17 cellular contexts compared by ENCODE assay signal in the genomic region with DNA sequence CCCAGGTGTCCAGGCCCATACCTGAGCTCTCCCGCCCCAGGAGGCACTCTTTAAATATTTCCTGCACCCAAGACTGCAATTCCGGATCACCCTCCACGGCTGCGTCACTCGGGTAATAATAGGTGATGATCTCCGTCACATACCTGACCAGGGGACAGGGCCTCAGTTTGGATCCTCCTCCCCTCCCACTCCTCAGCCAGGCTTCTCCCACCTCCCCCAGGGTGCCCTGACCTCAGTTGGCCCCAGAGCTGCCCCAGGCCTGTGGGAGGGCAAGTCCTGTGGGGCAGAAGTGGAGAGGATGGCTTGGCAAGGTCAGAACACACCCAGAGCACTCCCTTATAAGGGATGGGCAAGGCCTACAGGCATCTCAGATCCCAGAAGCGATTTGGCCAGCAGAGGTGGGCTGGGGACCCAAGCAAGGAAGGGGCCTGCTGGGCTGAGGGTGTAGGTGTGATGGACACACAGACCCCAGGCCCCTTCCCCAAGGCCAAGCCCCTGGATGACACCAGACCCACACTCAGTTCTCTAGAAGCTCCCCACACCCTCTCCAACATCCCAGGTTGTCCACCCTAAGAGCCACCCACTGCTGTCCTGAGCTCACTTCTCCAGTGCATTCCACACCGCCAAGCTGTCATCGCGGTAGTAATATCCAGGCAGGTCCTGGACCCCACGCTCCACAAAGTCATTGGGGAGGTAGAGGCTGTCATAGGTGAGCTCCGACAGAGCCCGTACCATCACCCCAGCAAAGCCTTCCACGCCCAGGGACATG. TPM values are rescaled to one million over a fixed set of nuclear protein-coding genes. Genes with fewer than 3 reads are reported as not detected.
DNase-seq lines count a peak whose midpoint lies in the region; ATAC-seq and TF ChIP-seq lines count a peak whose summit lies in the region.
"Had no signal": no experiment of that assay in that cellular context is flagged by ENCODE, and none has a peak within 500 bp of the region (broad histone marks: within the 10 kb centered on the region; RNA-seq: fewer than 3 reads in every experiment).

No MANE protein-coding gene starts in this region.

- H3K27ac ChIP-seq in spleen, result no peak overlapping the region
- H3K27ac ChIP-seq in RWPE1, result no peak overlapping the region
- no peak overlapping the region for H3K27ac ChIP-seq in PC-3 (ENCODE audit: low read length)
- H3K27ac ChIP-seq: BLaER1, HL-60 had no signal

- no peaks in the 10 kb centered on the region for H3K9me3 ChIP-seq in spleen
- H3K9me3 ChIP-seq in PC-3 (ENCODE audit: low read length), result no peaks in the 10 kb centered on the region
- H3K9me3 ChIP-seq: BLaER1, Caco-2 had no signal

- H3K4me3 Mint-ChIP-seq in natural killer cell (peak overlapping the region; percentile 21), memory B cell (no peak overlapping the region)
- H3K4me3 Mint-ChIP-seq in natural killer cell treated with Interleukin-12 subunit alpha and Interleukin-12 subunit beta and Interleukin-15 and Interleukin-18, amount 100 ng/mL, for 72 hours, result no peak overlapping the region

- no peaks in the 10 kb centered on the region for H4K20me1 ChIP-seq in PC-3 (ENCODE audit: low read length)

- H3K27me3 ChIP-seq in spleen (replicated peaks in 1 of 7) (peaks cover 0 to 100% (median 63%) of the 10 kb centered on the region in 7 donors), PC-3 (ENCODE audit: low read length) (peaks cover 30% of the 10 kb centered on the region)

- H3K4me3 ChIP-seq in spleen (no peak overlapping the region), PC-3 (ENCODE audit: low read length) (no peak overlapping the region)
- H3K4me3 ChIP-seq: BLaER1 had no signal

- H3K9me3 Mint-ChIP-seq in natural killer cell, result no peaks in the 10 kb centered on the region
- no peaks in the 10 kb centered on the region for H3K9me3 Mint-ChIP-seq in natural killer cell treated with Interleukin-12 subunit alpha and Interleukin-12 subunit beta and Interleukin-15 and Interleukin-18, amount 100 ng/mL, for 72 hours
- no peaks in the 10 kb centered on the region for H3K9me3 Mint-ChIP-seq in memory B cell

- H3K36me3 ChIP-seq in spleen (no peaks in the 10 kb centered on the region), PC-3 (ENCODE audit: low read depth, low read length) (no peaks in the 10 kb centered on the region)
- H3K36me3 ChIP-seq: BLaER1 had no signal

- CTCF ChIA-PET in RWPE1 (lab: Yijun Ruan, JAX), result interaction anchor here (0.8 to 2.8 kb wide), 3 partner anchors 35 to 162 kb away, joined by 4 to 48 read pairs (median 16); a partner anchor contains a TSS
- CTCF ChIA-PET in PC-3 (lab: Charles Lee), result no interaction called here

- ATAC-seq in natural killer cell, result no peak
- ATAC-seq in natural killer cell treated with Interleukin-12 subunit alpha and Interleukin-12 subunit beta and Interleukin-15 and Interleukin-18, amount 100 ng/mL, for 72 hours, result no peak
- no peak for ATAC-seq in memory B cell (ENCODE audit: low read depth)
- ATAC-seq in PC-3, result no peak

- H3F3A ChIP-seq in PC-3 (ENCODE audit: low read length, unreplicated experiment), result no peaks in the 10 kb centered on the region

- DNase-seq in natural killer cell (no peak), memory B cell (ENCODE audit: low spot score in 2 of 2) (no peak), spleen (peak; percentile 58), RPMI8226 (no peak), RWPE1 (ENCODE audit: low spot score) (no peak), PC-3 (no peak)
- no peak for DNase-seq in natural killer cell treated with Interleukin-12 subunit alpha and Interleukin-12 subunit beta and Interleukin-15 and Interleukin-18, amount 100 ng/mL, for 72 hours (ENCODE audit: low spot score)
- DNase-seq: 8988T, AML-193, Caco-2, DND-41, GDM1, HCEC 1CT had no signal

- 87 to 93% (median 91%) methylated on average over 10 to 14 of the region's 14 CpGs for WGBS in spleen, 5 donors

- H3K4me1 Mint-ChIP-seq in natural killer cell (peaks cover 16 to 45% of the 10 kb centered on the region in 2 donors), memory B cell (peaks cover 25% of the 10 kb centered on the region)
- peaks cover 33 to 34% of the 10 kb centered on the region in 2 donors for H3K4me1 Mint-ChIP-seq in natural killer cell treated with Interleukin-12 subunit alpha and Interleukin-12 subunit beta and Interleukin-15 and Interleukin-18, amount 100 ng/mL, for 72 hours (ENCODE audit: low read depth in 2 of 2)

- no TSS peak for BruUV-seq in PC-3 (replicated peaks; lab: Mats Ljungman, UMichigan)

- intact Hi-C loops in natural killer cell (cut with micrococcal nuclease) (no loop called here), spleen (cut with DNase I; ENCODE audit: low total_unique reads) (loop anchor here (10.0 kb wide), 1 partner anchor 229 kb away; no protein-coding TSS in a partner anchor), PC-3 (cut with micrococcal nuclease) (no loop called here)

- H3K27ac Mint-ChIP-seq in natural killer cell (peak overlapping the region in 1 of 2 donors; percentile 93), memory B cell (peak overlapping the region; percentile 61)
- no peak overlapping the region for H3K27ac Mint-ChIP-seq in natural killer cell treated with Interleukin-12 subunit alpha and Interleukin-12 subunit beta and Interleukin-15 and Interleukin-18, amount 100 ng/mL, for 72 hours

- POLR2A ChIA-PET in RWPE1 (lab: Yijun Ruan, JAX; ENCODE audit: low non-redundant PET) (no interaction called here), PC-3 (lab: Charles Lee; ENCODE audit: unreplicated experiment) (no interaction called here)

- H3K79me2 ChIP-seq in PC-3 (ENCODE audit: low read length), result no peaks in the 10 kb centered on the region

- no peak for TF ChIP-seq POLR2A in spleen (IDR thresholded peaks at IDR 0.05)

- no peak for TF ChIP-seq CTCF in natural killer cell (IDR thresholded peaks at IDR 0.05)
- TF ChIP-seq CTCF in spleen (IDR thresholded peaks at IDR 0.05 in 8 of 11, conservative IDR thresholded peaks at IDR 0.05 in 3 of 11), result peak in 1 of 11 experiments; percentile 7
- TF ChIP-seq CTCF in RWPE1 (conservative IDR thresholded peaks at IDR 0.05; ENCODE audit: low read depth), result no peak
- TF ChIP-seq CTCF in PC-3 (conservative IDR thresholded peaks at IDR 0.05; ENCODE audit: low read depth, low read length), result no peak

- H3K4me1 ChIP-seq in spleen, result peaks cover 13 to 44% (median 41%) of the 10 kb centered on the region in 6 donors
- peaks cover 10% of the 10 kb centered on the region; the same call in 1 of the 2 replicates for H3K4me1 ChIP-seq in PC-3 (ENCODE audit: insufficient read depth, low read length)
- H3K4me1 ChIP-seq: Caco-2 had no signal

- H3K36me3 Mint-ChIP-seq in natural killer cell (no peaks in the 10 kb centered on the region), memory B cell (no peaks in the 10 kb centered on the region)
- H3K36me3 Mint-ChIP-seq in natural killer cell treated with Interleukin-12 subunit alpha and Interleukin-12 subunit beta and Interleukin-15 and Interleukin-18, amount 100 ng/mL, for 72 hours, result no peaks in the 10 kb centered on the region

- H3K9ac ChIP-seq in PC-3 (ENCODE audit: low read length), result no peak overlapping the region
- H3K9ac ChIP-seq: BLaER1 had no signal

- no peak overlapping the region for H2AFZ ChIP-seq in PC-3 (ENCODE audit: low read length)

- H3K4me2 ChIP-seq in PC-3 (ENCODE audit: low read length), result no peak overlapping the region
- H3K4me2 ChIP-seq: BLaER1 had no signal

- H3K9me2 ChIP-seq in PC-3 (replicated peaks; ENCODE audit: low read length), result no peaks in the 10 kb centered on the region

- H3K27me3 Mint-ChIP-seq in natural killer cell (ENCODE audit: low read depth in 2 of 2) (peaks cover 40 to 47% of the 10 kb centered on the region in 2 donors), memory B cell (peaks cover 32% of the 10 kb centered on the region)
- peaks cover 25 to 31% of the 10 kb centered on the region in 2 donors for H3K27me3 Mint-ChIP-seq in natural killer cell treated with Interleukin-12 subunit alpha and Interleukin-12 subunit beta and Interleukin-15 and Interleukin-18, amount 100 ng/mL, for 72 hours

RNA-seq across cellular contexts. Expression of a gene that starts 11.8 kb away (rescaled TPM):
- total RNA-seq in natural killer cell, result under 1 TPM; 0.29 to 0.58 (median 0.56) TPM
- under 1 TPM in 1 of 2 donors, not detected in 1; 0.62 TPM for total RNA-seq in natural killer cell treated with Interleukin-12 subunit alpha and Interleukin-12 subunit beta and Interleukin-15 and Interleukin-18, amount 100 ng/mL, for 72 hours
- 1 to 10 TPM in 2 of 7 donors, under 1 TPM in 1, not detected in 4; 0.47 to 1.3 (median 1.0) TPM for total RNA-seq in spleen
- polyA plus RNA-seq in spleen, result under 1 TPM; 0.80 to 0.89 (median 0.83) TPM
- 0.55 and 1.2 TPM in 2 replicates for total RNA-seq in PC-3 (2014; rRNA removed)
- total RNA-seq: H4 had no signal
- polyA plus RNA-seq: CD8-positive, alpha-beta memory T cell had no signal

RNA-seq across cellular contexts. Expression of a gene that starts 36.9 kb away (rescaled TPM):
- total RNA-seq in natural killer cell (not detected), spleen (1 to 10 TPM in 5 of 7 donors, under 1 TPM in 2; 0.13 to 6.2 (median 2.8) TPM), PC-3 (2014; rRNA removed) (not detected in 2 replicates)
- not detected for total RNA-seq in natural killer cell treated with Interleukin-12 subunit alpha and Interleukin-12 subunit beta and Interleukin-15 and Interleukin-18, amount 100 ng/mL, for 72 hours
- 1 to 10 TPM; 1.0 to 7.8 (median 2.7) TPM for polyA plus RNA-seq in spleen
- total RNA-seq: Caco-2; CD8-positive, alpha-beta memory T cell; H4 had no signal
- polyA plus RNA-seq: CD8-positive, alpha-beta memory T cell had no signal

RNA-seq across cellular contexts. Expression of a gene that starts 42.6 kb away (rescaled TPM):
- total RNA-seq in natural killer cell (not detected), spleen (not detected), PC-3 (2014; rRNA removed) (1.4 and 3.6 TPM in 2 replicates)
- total RNA-seq in natural killer cell treated with Interleukin-12 subunit alpha and Interleukin-12 subunit beta and Interleukin-15 and Interleukin-18, amount 100 ng/mL, for 72 hours, result not detected
- under 1 TPM in 1 of 3 donors, not detected in 2; 0.03 TPM for polyA plus RNA-seq in spleen
- total RNA-seq: Caco-2; CD8-positive, alpha-beta memory T cell; H4 had no signal
- polyA plus RNA-seq: CD8-positive, alpha-beta memory T cell had no signal

RNA-seq across cellular contexts. Expression of a gene that starts 48.1 kb away (rescaled TPM):
- under 1 TPM; 0.50 to 0.77 (median 0.61) TPM for total RNA-seq in natural killer cell
- not detected for total RNA-seq in natural killer cell treated with Interleukin-12 subunit alpha and Interleukin-12 subunit beta and Interleukin-15 and Interleukin-18, amount 100 ng/mL, for 72 hours
- total RNA-seq in spleen, result under 1 TPM in 2 of 7 donors, not detected in 5; 0.41 to 0.67 TPM
- under 1 TPM; 0.04 to 0.53 (median 0.32) TPM for polyA plus RNA-seq in spleen
- 2.9 TPM in 1 of 2 replicates, not detected in the other for total RNA-seq in PC-3 (2014; rRNA removed)
- total RNA-seq: Caco-2 had no signal
- polyA plus RNA-seq: CD8-positive, alpha-beta memory T cell had no signal
